In genomic region chr4:128768373-128768996, GRCh38 we compare ENCODE assay signal across 21 cellular contexts. TPM values are rescaled to one million over a fixed set of nuclear protein-coding genes. Genes with fewer than 3 reads are reported as not detected.
DNase-seq lines count a peak whose midpoint lies in the region; ATAC-seq, FAIRE-seq and TF ChIP-seq lines count a peak whose summit lies in the region.
"Had no signal": no experiment of that assay in that cellular context is flagged by ENCODE, and none has a peak within 500 bp of the region (broad histone marks: within the 10 kb centered on the region; RNA-seq: fewer than 3 reads in every experiment).

No MANE protein-coding gene starts in this region.

- CTCF ChIA-PET in K562 (lab: Yijun Ruan, JAX; ENCODE audit: low intra/inter-chr PET ratio): no interaction called here

- no peak for TF ChIP-seq RAD21 in K562 (CRISPR knock-in tag; conservative IDR thresholded peaks at IDR 0.05 in 1 of 2, IDR thresholded peaks at IDR 0.05 in 1 of 2)

- no peak overlapping the region for H3K27ac ChIP-seq in left ventricle myocardium inferior (replicated peaks)
- H3K27ac ChIP-seq in K562 (ENCODE audit: extremely low read depth, low read depth, low read length): no peak overlapping the region
- H3K27ac ChIP-seq in testis: peak overlapping the region; percentile 34 to 65
- no peak overlapping the region for H3K27ac ChIP-seq in uterus
- H3K27ac ChIP-seq: neural progenitor cell, upper lobe of left lung had no signal

- no peaks in the 10 kb centered on the region for H3K9me3 ChIP-seq in left ventricle myocardium inferior (replicated peaks)
- no peaks in the 10 kb centered on the region for H3K9me3 ChIP-seq in K562 (replicated peaks; ENCODE audit: control insufficient read depth, insufficient read depth, low read depth, low read length)
- no peaks in the 10 kb centered on the region for H3K9me3 ChIP-seq in testis
- no peaks in the 10 kb centered on the region for H3K9me3 ChIP-seq in uterus
- H3K9me3 ChIP-seq: upper lobe of left lung had no signal

- H3K27me3 ChIP-seq in left ventricle myocardium inferior (ENCODE audit: low read depth): no peaks in the 10 kb centered on the region
- H3K27me3 ChIP-seq in K562 (ENCODE audit: control insufficient read depth in 2 of 2, insufficient read depth in 2 of 2, low read length in 2 of 2): no peaks in the 10 kb centered on the region
- no peaks in the 10 kb centered on the region for H3K27me3 ChIP-seq in testis
- H3K27me3 ChIP-seq in uterus: no peaks in the 10 kb centered on the region
- H3K27me3 ChIP-seq: neural progenitor cell, upper lobe of left lung had no signal

- DNase-seq in left cardiac atrium (no peak), left ventricle myocardium inferior (no peak), K562 (ENCODE audit: extremely low read depth in 1 of 4, low spot score in 3 of 4) (peak in 3 of 4 experiments; percentile 20 to 63 (median 37)), kidney glomerular epithelial cell (lab: John Stamatoyannopoulos, UW) (peak; percentile 35), testis (no peak), uterus (no peak), Ammon's horn (ENCODE audit: low spot score) (no peak)
- DNase-seq in activated naive CD4-positive, alpha-beta T cell treated with Interleukin-2 at 50 U/mL for 16 hours: no peak
- DNase-seq: activated B cell treated with CpG ODN at 0.5 μM for 24 hours; activated CD8-positive, alpha-beta memory T cell treated with anti-CD3 and anti-CD28 coated beads for 24 hours; activated T-cell treated with anti-CD3 and anti-CD28 coated beads, Interleukin-2, amount 50 U/mL, for 72 hours; CD4-positive, CD25-positive, alpha-beta regulatory T cell; effector memory CD4-positive, alpha-beta T cell; NCI-H187; NCI-H510A treated with DMSO at 0.1 percent for 48 hours; SIG-M5; stimulated activated naive CD4-positive, alpha-beta T cell treated with Interleukin-2 at 50 U/mL for 16 hours; upper lobe of left lung had no signal

- no peaks in the 10 kb centered on the region for H3K4me1 ChIP-seq in left ventricle myocardium inferior
- H3K4me1 ChIP-seq in K562 (replicated peaks in 1 of 2; ENCODE audit: control insufficient read depth in 2 of 2, insufficient read depth in 2 of 2, low read length in 2 of 2): peaks cover 0 to 7% of the 10 kb centered on the region in 2 experiments; a peak in 4 of 5 replicates
- H3K4me1 ChIP-seq in testis: peaks cover 8% of the 10 kb centered on the region
- H3K4me1 ChIP-seq in uterus: no peaks in the 10 kb centered on the region
- H3K4me1 ChIP-seq: neural progenitor cell, upper lobe of left lung had no signal

- no peaks in the 10 kb centered on the region for H3K9me1 ChIP-seq in K562 (ENCODE audit: control insufficient read depth, insufficient read depth, low read length)

- peak; percentile 92 for FAIRE-seq in K562 (lab: Jason Lieb, UNC)
- FAIRE-seq: GM18507, keratinocyte had no signal

- no peaks in the 10 kb centered on the region for H3K79me2 ChIP-seq in K562 (ENCODE audit: control insufficient read depth, insufficient read depth, low read length)

- in situ Hi-C loops in K562 (cut with MboI): no loop called here

- 8% methylated on average over 7 of the region's 7 CpGs for WGBS in K562 (ENCODE audit: insufficient coverage, low coverage, missing lambda C conversion rate)
- WGBS in testis, 2 donors: 87 to 92% methylated on average over 6 to 7 of the region's 7 CpGs

- peak overlapping the region; percentile 38; the same call in 1 of the 2 replicates for H3K4me2 ChIP-seq in K562 (ENCODE audit: insufficient read depth, low read length)
- H3K4me2 ChIP-seq: neural progenitor cell had no signal

- peak; percentile 59 to 99 for ATAC-seq in left cardiac atrium
- ATAC-seq in K562: peak; percentile 87

- POLR2A ChIA-PET in K562 (lab: Yijun Ruan, JAX): interaction anchor here (0.8 kb wide), 1 partner anchor 10 kb away, joined by 3 read pairs; no protein-coding TSS in a partner anchor

- no TSS peak for BruUV-seq in K562 (replicated peaks; lab: Mats Ljungman, UMichigan)

- intact Hi-C loops in left cardiac atrium (cut with DNase I) (no loop called here), left ventricle myocardium inferior (cut with micrococcal nuclease) (no loop called here), K562 (cut with micrococcal nuclease) (no loop called here), testis (cut with DNase I; ENCODE audit: low total_unique reads) (no loop called here), uterus (cut with DNase I; ENCODE audit: low total_unique reads) (no loop called here)

- H3K9ac ChIP-seq in K562 (ENCODE audit: insufficient read depth in 1 of 2, low read depth in 2 of 2, low read length in 2 of 2): no peak overlapping the region
- H3K9ac ChIP-seq: neural progenitor cell had no signal

- peak; percentile 7; the same call in 1 of the 2 replicates for TF ChIP-seq EP300 in K562 (IDR thresholded peaks at IDR 0.05; ENCODE audit: low read length)

- TF ChIP-seq CTCF in left ventricle myocardium inferior (IDR thresholded peaks at IDR 0.05; ENCODE audit: borderline replicate concordance) (no peak), K562 (IDR thresholded peaks at IDR 0.05 in 2 of 3, conservative IDR thresholded peaks at IDR 0.05 in 1 of 3; ENCODE audit: insufficient read depth in 2 of 3, low read depth in 1 of 3, low read length in 3 of 3) (no peak), testis (IDR thresholded peaks at IDR 0.05) (no peak), uterus (IDR thresholded peaks at IDR 0.05) (no peak)

- H4K20me1 ChIP-seq in K562 (replicated peaks; ENCODE audit: control insufficient read depth, insufficient read depth, low read length): no peaks in the 10 kb centered on the region; the same call in 1 of the 2 replicates

- H3K36me3 ChIP-seq in left ventricle myocardium inferior: no peaks in the 10 kb centered on the region
- H3K36me3 ChIP-seq in K562 (ENCODE audit: control insufficient read depth, insufficient read depth, low read length): no peaks in the 10 kb centered on the region
- H3K36me3 ChIP-seq in testis (ENCODE audit: low read depth, missing control alignments): no peaks in the 10 kb centered on the region
- no peaks in the 10 kb centered on the region for H3K36me3 ChIP-seq in uterus
- H3K36me3 ChIP-seq: neural progenitor cell, upper lobe of left lung had no signal

- H2AFZ ChIP-seq in K562 (ENCODE audit: low read depth, low read length): no peak overlapping the region
- H2AFZ ChIP-seq: neural progenitor cell had no signal

- H3K4me3 ChIP-seq in left ventricle myocardium inferior (no peak overlapping the region), K562 (no peak overlapping the region), testis (no peak overlapping the region), uterus (no peak overlapping the region)
- H3K4me3 ChIP-seq: neural progenitor cell, upper lobe of left lung had no signal

- no peak for TF ChIP-seq POLR2A in K562 (conservative IDR thresholded peaks at IDR 0.05)
- TF ChIP-seq POLR2A in testis (IDR thresholded peaks at IDR 0.05): no peak
- TF ChIP-seq POLR2A in uterus (IDR thresholded peaks at IDR 0.05): no peak

TF ChIP-seq in K562, 482 proteins besides CTCF, POLR2A, EP300 and RAD21 (continues in another document):
- TF ChIP-seq PATZ1 (CRISPR knock-in tag; IDR thresholded peaks at IDR 0.05; ENCODE audit: borderline replicate concordance) (no peak), NRF1 (conservative IDR thresholded peaks at IDR 0.05 in 1 of 2, IDR thresholded peaks at IDR 0.05 in 1 of 2) (no peak), CREM (IDR thresholded peaks at IDR 0.05; ENCODE audit: low read depth) (no peak), CBFB (CRISPR knock-in tag; IDR thresholded peaks at IDR 0.05) (no peak)

RNA-seq across cellular contexts. Expression of gene JADE1, which starts 41.0 kb away (rescaled TPM):
- total RNA-seq in left cardiac atrium (10 to 100 TPM; 22.7 to 32.3 TPM), left ventricle myocardium inferior (22.1 TPM), K562 (2014; rRNA removed) (24.2 and 24.4 TPM in 2 replicates), K562 (2014; rRNA removed; fragmentation: Illumina TruSeq; extraction: Trizol) (29.8 and 32.3 TPM in 2 replicates), K562 (2015; rRNA removed; fragmentation: Illumina TruSeq; extraction: Trizol) (23.5 and 26.5 TPM in 2 replicates), K562 (2021) (37.3 and 37.9 TPM in 2 replicates), testis (10 to 100 TPM; 28.9 to 32.2 TPM), uterus (10 to 100 TPM; 18.7 to 50.2 (median 35.7) TPM)
- total RNA-seq in K562 (2011; cell fraction: chromatin; rRNA removed; ENCODE audit: low replicate concordance): 40.6 and 42.8 TPM in 2 replicates
- total RNA-seq in K562 (2011; cell fraction: nucleolus; rRNA removed): 21.5 and 22.1 TPM in 2 replicates
- total RNA-seq in K562 (2011; cell fraction: nucleoplasm; rRNA removed): 31.1 and 35.1 TPM in 2 replicates
- polyA plus RNA-seq in K562 (2011; rRNA removed) (14.4 and 16.6 TPM in 2 replicates), K562 (2014; fragmentation: Illumina TruSeq; extraction: Trizol) (24.0 and 26.5 TPM in 2 replicates), K562 (2014; fragmentation: Nextera tagmentation; extraction: Ambion mirVana) (10 to 100 TPM in 1 of 2 experiments, 1 to 10 TPM in 1; 8.3 to 10.8 TPM), K562 (2014; rRNA removed) (18.5 and 18.6 TPM in 2 replicates), testis (ENCODE audit: insufficient read depth, low read depth, low replicate concordance) (19.1 TPM)
- polyA plus RNA-seq in K562 (2011; cell fraction: cytosol; rRNA removed): 11.4 and 12.2 TPM in 2 replicates
- 21.5 and 25.9 TPM in 2 replicates for polyA plus RNA-seq in K562 (2011; cell fraction: nucleus; rRNA removed)
- 17.0 and 21.9 TPM in 2 replicates for polyA plus RNA-seq in K562 (2012)
- 32.5 and 34.1 TPM in 2 replicates for polyA minus RNA-seq in K562 (2011; rRNA and poly(A)+ RNA removed)
- 13.6 and 14.0 TPM in 2 replicates for polyA minus RNA-seq in K562 (2011; cell fraction: cytosol; rRNA and poly(A)+ RNA removed)
- 21.7 and 22.4 TPM in 2 replicates for polyA minus RNA-seq in K562 (2011; cell fraction: nucleus; rRNA and poly(A)+ RNA removed)

Comparison
In these comparisons a context has a peak if more than half of its experiments do, and no peak if none do; other contexts are left out.
1. DNase-seq: peak in K562 (3 of 4) and kidney glomerular epithelial cell (single experiment); none in left cardiac atrium (single experiment), left ventricle myocardium inferior (single experiment), testis (single experiment), activated naive CD4-positive, alpha-beta T cell treated with Interleukin-2 at 50 U/mL for 16 hours (single experiment), uterus (0 of 2) and Ammon's horn (single experiment).
2. H3K27ac ChIP-seq: peak in testis (2 of 2); none in left ventricle myocardium inferior (single experiment), K562 (single experiment) and uterus (0 of 2).